ENCODE assay signal across 7 cellular contexts in genomic region chr17:4987767-4988083, GRCh38. TPM values are rescaled to one million over a fixed set of nuclear protein-coding genes. Genes with fewer than 3 reads are reported as not detected.
DNase-seq lines count a peak whose midpoint lies in the region; ATAC-seq and TF ChIP-seq lines count a peak whose summit lies in the region.

No MANE protein-coding gene starts in this region.

- no peaks in the 10 kb centered on the region for H3K36me3 Mint-ChIP-seq in WTC11
- peaks cover 30 to 35% of the 10 kb centered on the region in 2 donors for H3K36me3 Mint-ChIP-seq in stimulated activated naive B cell treated with anti-CD40 and anti-IgM and Interleukin-4, amounts not matched to agents 10 μg/mL and 1 μg/mL and 100 μg/mL, for 72 hours

- H3K4me3 ChIP-seq in HAP-1 (peak overlapping the region; percentile 78), hepatocyte (peak overlapping the region; percentile 73)

- peak overlapping the region; percentile 77 for H3K4me3 Mint-ChIP-seq in WTC11
- peak overlapping the region; percentile 98 to 99 for H3K4me3 Mint-ChIP-seq in stimulated activated naive B cell treated with anti-CD40 and anti-IgM and Interleukin-4, amounts not matched to agents 10 μg/mL and 1 μg/mL and 100 μg/mL, for 72 hours

- POLR2A ChIA-PET in WTC11 (lab: Charles Lee), result interaction anchor here (2.2 to 3.0 kb wide), 2 partner anchors 9 to 20 kb away, joined by 10 to 12 read pairs; partner anchors contain the start of genes INCA1, KIF1C and SPAG7

- no peaks in the 10 kb centered on the region for H4K20me1 ChIP-seq in hepatocyte (ENCODE audit: insufficient read depth, poor library complexity, severe bottlenecking)

- DNase-seq in HAP-1 (ENCODE audit: low spot score in 2 of 2), result peak in 1 of 2 experiments; percentile 50
- no peak for DNase-seq in WTC11 (ENCODE audit: low spot score)
- no peak for DNase-seq in hepatocyte (ENCODE audit: low spot score)
- DNase-seq in stimulated activated naive B cell treated with anti-CD40 and anti-IgM and Interleukin-4, amounts not matched to agents 10 μg/mL and 1 μg/mL and 100 μg/mL, for 72 hours, result no peak
- DNase-seq in ACHN, result no peak
- no peak for DNase-seq in iPS-NIHi7 (ENCODE audit: extremely low spot score)
- DNase-seq in NCI-H1105 (lab: John Stamatoyannopoulos, UW), result no peak

- H3K27ac Mint-ChIP-seq in WTC11, result no peak overlapping the region
- peak overlapping the region; percentile 97 for H3K27ac Mint-ChIP-seq in stimulated activated naive B cell treated with anti-CD40 and anti-IgM and Interleukin-4, amounts not matched to agents 10 μg/mL and 1 μg/mL and 100 μg/mL, for 72 hours

- peak overlapping the region; percentile 84 for H3K27ac ChIP-seq in hepatocyte

- TF ChIP-seq CTCF in WTC11 (IDR thresholded peaks at IDR 0.05), result no peak
- no peak for TF ChIP-seq CTCF in hepatocyte (IDR thresholded peaks at IDR 0.05; ENCODE audit: poor library complexity)

- peaks cover 42% of the 10 kb centered on the region for H3K27me3 Mint-ChIP-seq in WTC11 (ENCODE audit: low read depth)
- H3K27me3 Mint-ChIP-seq in stimulated activated naive B cell treated with anti-CD40 and anti-IgM and Interleukin-4, amounts not matched to agents 10 μg/mL and 1 μg/mL and 100 μg/mL, for 72 hours, result no peaks in the 10 kb centered on the region

- CTCF ChIA-PET in WTC11 (lab: Charles Lee), result interaction anchor here (0.9 to 4.0 kb wide), 14 partner anchors 10 to 83 kb away, joined by 3 to 27 read pairs (median 5); partner anchors contain the start of genes INCA1, KIF1C, RNF167 and SLC25A11

- H3K9me2 ChIP-seq in hepatocyte (replicated peaks; ENCODE audit: insufficient read depth), result no peaks in the 10 kb centered on the region

- in situ Hi-C loops in HAP-1 (cut with MboI; ENCODE audit: low sequenced_read_pairs), result loop anchor here (25.0 kb wide), 1 partner anchor 1475 kb away; no protein-coding TSS in a partner anchor
- in situ Hi-C loops in ACHN (cut with HindIII; ENCODE audit: low pct_ligation_motif_present, low pct_unique_long_range_greater_than_20kb, low sequenced_read_pairs), result no loop called here

- H3K4me1 ChIP-seq in HAP-1 (peaks cover 7% of the 10 kb centered on the region), hepatocyte (ENCODE audit: insufficient read depth) (peaks cover 10% of the 10 kb centered on the region)

- peak overlapping the region; percentile 81 for H2AFZ ChIP-seq in hepatocyte

- H3K4me2 ChIP-seq in hepatocyte, result peak overlapping the region; percentile 92

- H3K27me3 ChIP-seq in HAP-1 (ENCODE audit: low read depth) (no peaks in the 10 kb centered on the region), hepatocyte (no peaks in the 10 kb centered on the region)

- H3K79me2 ChIP-seq in hepatocyte, result peaks cover 12% of the 10 kb centered on the region

- WGBS in hepatocyte (ENCODE audit: low lambda C conversion rate, missing lambda C conversion rate), result 9% methylated on average over 16 of the region's 18 CpGs

- peaks cover 12% of the 10 kb centered on the region for H3K36me3 ChIP-seq in HAP-1 (replicated peaks)
- H3K36me3 ChIP-seq in hepatocyte (replicated peaks; ENCODE audit: insufficient read depth, low read depth), result no peaks in the 10 kb centered on the region

- no peaks in the 10 kb centered on the region for H3K9me3 ChIP-seq in HAP-1
- no peaks in the 10 kb centered on the region for H3K9me3 ChIP-seq in hepatocyte (ENCODE audit: low read depth)

- no peaks in the 10 kb centered on the region for H3K9me3 Mint-ChIP-seq in WTC11
- no peaks in the 10 kb centered on the region for H3K9me3 Mint-ChIP-seq in stimulated activated naive B cell treated with anti-CD40 and anti-IgM and Interleukin-4, amounts not matched to agents 10 μg/mL and 1 μg/mL and 100 μg/mL, for 72 hours

- H3K4me1 Mint-ChIP-seq in WTC11, result peaks cover 25% of the 10 kb centered on the region
- H3K4me1 Mint-ChIP-seq in stimulated activated naive B cell treated with anti-CD40 and anti-IgM and Interleukin-4, amounts not matched to agents 10 μg/mL and 1 μg/mL and 100 μg/mL, for 72 hours, result peaks cover 43 to 52% of the 10 kb centered on the region in 2 donors

- no peak for ATAC-seq in WTC11
- no peak for ATAC-seq in stimulated activated naive B cell treated with anti-CD40 and anti-IgM and Interleukin-4, amounts not matched to agents 10 μg/mL and 1 μg/mL and 100 μg/mL, for 72 hours (replicated peaks)

TF ChIP-seq in WTC11, 78 proteins besides CTCF, POLR2A, EP300 and RAD21:
- TF ChIP-seq MAX (CRISPR knock-in tag; IDR thresholded peaks at IDR 0.05) (0 out of 2 replicates have a peak, but pooled peaks have one; percentile 11), ZMAT4 (CRISPR knock-in tag; IDR thresholded peaks at IDR 0.05) (no peak)

RNA-seq across cellular contexts. Expression of gene CAMTA2, which starts 0.2 kb away (rescaled TPM):
- total RNA-seq in WTC11 (2021) (9.2 to 14.2 TPM (median 12.3 TPM) in 3 replicates), hepatocyte (6.9 and 12.5 TPM in 2 replicates)
- 45.6 and 47.5 TPM in 2 replicates for polyA plus RNA-seq in hepatocyte

RNA-seq across cellular contexts. Expression of gene INCA1, which starts 9.6 kb away (rescaled TPM):
- total RNA-seq in WTC11 (2021) (0.61 to 1.1 TPM (median 1.1 TPM) in 3 replicates), hepatocyte (1.6 and 2.7 TPM in 2 replicates)
- polyA plus RNA-seq in hepatocyte, result 4.1 and 5.5 TPM in 2 replicates

RNA-seq across cellular contexts. Expression of gene KIF1C, which starts 10.0 kb away (rescaled TPM):
- total RNA-seq in WTC11 (2021), result 112 to 130 TPM (median 115 TPM) in 3 replicates
- 51.3 and 59.4 TPM in 2 replicates for total RNA-seq in hepatocyte
- polyA plus RNA-seq in hepatocyte, result 65.2 and 75.9 TPM in 2 replicates

RNA-seq across cellular contexts. Expression of gene SPAG7, which starts 20.1 kb away (rescaled TPM):
- total RNA-seq in WTC11 (2021) (97.3 to 103 TPM (median 101 TPM) in 3 replicates), hepatocyte (64.3 and 85.7 TPM in 2 replicates)
- 194 and 224 TPM in 2 replicates for polyA plus RNA-seq in hepatocyte

RNA-seq across cellular contexts. Expression of gene ENO3, which starts 36.8 kb away (rescaled TPM):
- total RNA-seq in WTC11 (2021) (30.9 to 40.3 TPM (median 37.7 TPM) in 3 replicates), hepatocyte (16.3 and 18.7 TPM in 2 replicates)
- 30.2 and 40.4 TPM in 2 replicates for polyA plus RNA-seq in hepatocyte
